Comparison of ENCODE assay signal across 8 cellular contexts in the genomic region with DNA sequence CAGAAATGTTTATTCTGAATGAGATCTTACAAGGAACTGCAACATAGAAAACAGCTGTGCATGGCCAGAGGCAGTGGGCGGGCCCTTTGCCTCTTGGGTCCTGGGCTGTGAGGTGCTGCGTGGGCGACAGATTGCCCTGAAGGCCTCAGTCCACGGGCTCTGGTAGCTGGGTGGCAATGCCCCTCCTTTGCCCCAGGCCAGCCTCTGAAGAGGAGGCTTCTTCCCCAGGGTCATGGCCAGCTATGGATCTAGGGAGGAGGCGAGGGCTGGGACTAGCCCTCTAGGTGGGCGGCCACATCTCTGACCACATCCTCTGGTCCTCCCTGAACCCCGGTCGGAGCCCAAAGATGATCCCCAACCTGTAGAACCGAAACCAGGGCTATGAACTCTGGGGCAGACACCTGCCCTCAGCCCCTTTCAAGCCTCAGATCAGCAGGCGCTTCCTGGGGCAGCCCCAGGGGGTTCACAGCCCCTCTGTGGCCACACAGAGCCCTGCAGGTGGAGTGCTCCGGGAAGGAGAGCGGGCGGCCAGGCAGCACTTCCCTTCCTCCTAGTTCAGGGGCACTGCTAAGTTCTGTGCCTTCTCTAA. TPM values are rescaled to one million over a fixed set of nuclear protein-coding genes. Genes with fewer than 3 reads are reported as not detected.
DNase-seq lines count a peak whose midpoint lies in the region; ATAC-seq and TF ChIP-seq lines count a peak whose summit lies in the region.

No MANE protein-coding gene starts in this region.

- peaks cover 11% of the 10 kb centered on the region for H3K36me3 Mint-ChIP-seq in endodermal cell (ENCODE audit: low read depth)
- H3K36me3 Mint-ChIP-seq in stimulated activated naive CD8-positive, alpha-beta T cell treated with anti-CD3 and anti-CD28 coated beads, Interleukin-15, Interleukin-2, amounts not matched to agents 100 ng/mL and 50 ng/mL, for 24 hours (ENCODE audit: low read depth) = peaks cover 21% of the 10 kb centered on the region
- peaks cover 46% of the 10 kb centered on the region in 2 donors for H3K36me3 Mint-ChIP-seq in CD14-positive monocyte

- no peaks in the 10 kb centered on the region for H3K27me3 Mint-ChIP-seq in endodermal cell (ENCODE audit: insufficient read depth)
- no peaks in the 10 kb centered on the region for H3K27me3 Mint-ChIP-seq in stimulated activated naive CD8-positive, alpha-beta T cell treated with anti-CD3 and anti-CD28 coated beads, Interleukin-15, Interleukin-2, amounts not matched to agents 100 ng/mL and 50 ng/mL, for 24 hours
- H3K27me3 Mint-ChIP-seq in CD14-positive monocyte (ENCODE audit: low read depth in 3 of 3) = peaks cover 0 to 12% (median 6%) of the 10 kb centered on the region in 3 donors

- H3K4me3 Mint-ChIP-seq in endodermal cell (no peak overlapping the region), CD14-positive monocyte (peak overlapping the region in 1 of 2 donors; percentile 46)
- peak overlapping the region; percentile 55 for H3K4me3 Mint-ChIP-seq in stimulated activated naive CD8-positive, alpha-beta T cell treated with anti-CD3 and anti-CD28 coated beads, Interleukin-15, Interleukin-2, amounts not matched to agents 100 ng/mL and 50 ng/mL, for 24 hours

- H3K9me3 Mint-ChIP-seq in endodermal cell = no peaks in the 10 kb centered on the region
- no peaks in the 10 kb centered on the region for H3K9me3 Mint-ChIP-seq in stimulated activated naive CD8-positive, alpha-beta T cell treated with anti-CD3 and anti-CD28 coated beads, Interleukin-15, Interleukin-2, amounts not matched to agents 100 ng/mL and 50 ng/mL, for 24 hours
- H3K9me3 Mint-ChIP-seq in CD14-positive monocyte = peaks cover 0 to 2% (median 0%) of the 10 kb centered on the region in 7 donors

- H3K9ac ChIP-seq in endodermal cell (ENCODE audit: extremely low read depth, low read length, poor library complexity, severe bottlenecking) = no peak overlapping the region

- H3K4me1 Mint-ChIP-seq in endodermal cell = peaks cover 17% of the 10 kb centered on the region
- peaks cover 88% of the 10 kb centered on the region for H3K4me1 Mint-ChIP-seq in stimulated activated naive CD8-positive, alpha-beta T cell treated with anti-CD3 and anti-CD28 coated beads, Interleukin-15, Interleukin-2, amounts not matched to agents 100 ng/mL and 50 ng/mL, for 24 hours (ENCODE audit: low read depth)
- peaks cover 77% of the 10 kb centered on the region for H3K4me1 Mint-ChIP-seq in CD14-positive monocyte

- H3K4me1 ChIP-seq in Peyer's patch = peaks cover 17 to 91% (median 77%) of the 10 kb centered on the region in 4 donors
- H3K4me1 ChIP-seq in endodermal cell (ENCODE audit: control insufficient read depth, insufficient read depth, low read length) = no peaks in the 10 kb centered on the region

- peak; percentile 73 for ATAC-seq in HG02642 (IDR thresholded peaks at IDR 0.05; ENCODE audit: poor library complexity, unreplicated experiment)

- H3K4me3 ChIP-seq in Peyer's patch = peak overlapping the region in 1 of 4 donors; percentile 12
- H3K4me3 ChIP-seq in endodermal cell (ENCODE audit: low read length) = no peak overlapping the region

- intact Hi-C loops in CD14-positive monocyte (cut with micrococcal nuclease) = no loop called here

- no peak for TF ChIP-seq CTCF in Peyer's patch (IDR thresholded peaks at IDR 0.05)
- TF ChIP-seq CTCF in endodermal cell (conservative IDR thresholded peaks at IDR 0.05) = peak; percentile 59
- no peak for TF ChIP-seq CTCF in CD14-positive monocyte (IDR thresholded peaks at IDR 0.05)

- DNase-seq in activated effector memory CD4-positive, alpha-beta T cell treated with anti-CD3 and anti-CD28 coated beads, Interleukin-2, amount 50 U/mL, for 16 hours = peak; percentile 86
- DNase-seq in activated effector memory CD4-positive, alpha-beta T cell treated with Interleukin-2 at 50 U/mL for 16 hours = no peak
- DNase-seq in Peyer's patch = peak in 2 of 3 donors; percentile 87 to 89
- peak; percentile 80 for DNase-seq in endodermal cell
- DNase-seq in CD14-positive monocyte (ENCODE audit: low spot score) = no peak
- DNase-seq in DMS79 (lab: John Stamatoyannopoulos, UW) = no peak

- 72 to 91% methylated on average over 9 to 13 of the region's 13 CpGs for WGBS in endodermal cell (ENCODE audit: insufficient coverage in 1 of 2, insufficient read length in 1 of 2), 2 experiments

- TF ChIP-seq POLR2A in Peyer's patch (IDR thresholded peaks at IDR 0.05) = no peak

- no peak overlapping the region for H3K27ac Mint-ChIP-seq in endodermal cell
- H3K27ac Mint-ChIP-seq in stimulated activated naive CD8-positive, alpha-beta T cell treated with anti-CD3 and anti-CD28 coated beads, Interleukin-15, Interleukin-2, amounts not matched to agents 100 ng/mL and 50 ng/mL, for 24 hours = peak overlapping the region; percentile 89
- H3K27ac Mint-ChIP-seq in CD14-positive monocyte = peak overlapping the region in 3 of 7 donors; percentile 20 to 40 (median 21)

- H3K9me3 ChIP-seq in Peyer's patch (no peaks in the 10 kb centered on the region), endodermal cell (ENCODE audit: control insufficient read depth, low read length) (no peaks in the 10 kb centered on the region)

- H3K27me3 ChIP-seq in Peyer's patch (no peaks in the 10 kb centered on the region), endodermal cell (ENCODE audit: control insufficient read depth, insufficient read depth, low read length, poor library complexity, severe bottlenecking) (no peaks in the 10 kb centered on the region)

- H3K27ac ChIP-seq in Peyer's patch (peak overlapping the region; percentile 51 to 95 (median 88)), endodermal cell (ENCODE audit: low read depth, low read length) (peak overlapping the region; percentile 24)

- H3K36me3 ChIP-seq in Peyer's patch (peaks cover 0 to 19% (median 0%) of the 10 kb centered on the region in 3 donors), endodermal cell (ENCODE audit: control insufficient read depth, insufficient read depth, low read length) (peaks cover 12% of the 10 kb centered on the region)

RNA-seq across cellular contexts. Expression of a gene that starts 6.6 kb away (rescaled TPM):
- total RNA-seq in Peyer's patch (10 to 100 TPM; 25.6 to 78.6 (median 52.1) TPM), endodermal cell (10 to 100 TPM; 11.1 to 12.6 TPM)
- 2.0 TPM for polyA plus RNA-seq in endodermal cell (2013, experiment 1 of 2)
- 1.7 TPM for polyA plus RNA-seq in endodermal cell (2013, experiment 2 of 2)
- polyA plus RNA-seq in CD14-positive monocyte = not detected

RNA-seq across cellular contexts. Expression of a gene that starts 27.3 kb away (rescaled TPM):
- total RNA-seq in Peyer's patch (100 to 1,000 TPM in 2 of 4 donors, 10 to 100 TPM in 2; 56.2 to 185 (median 98.6) TPM), endodermal cell (10 to 100 TPM; 39.7 to 43.8 TPM)
- polyA plus RNA-seq in endodermal cell (2013, experiment 1 of 2) = 33.1 TPM
- 32.7 TPM for polyA plus RNA-seq in endodermal cell (2013, experiment 2 of 2)
- polyA plus RNA-seq in CD14-positive monocyte = 10 to 100 TPM; 30.3 to 48.4 TPM

RNA-seq across cellular contexts. Expression of a gene that starts 40.7 kb away (rescaled TPM):
- total RNA-seq in Peyer's patch = 10 to 100 TPM; 20.3 to 47.0 (median 31.9) TPM
- total RNA-seq in endodermal cell = 10 to 100 TPM; 44.5 to 48.7 TPM
- 48.7 TPM for polyA plus RNA-seq in endodermal cell (2013, experiment 1 of 2)
- 44.3 TPM for polyA plus RNA-seq in endodermal cell (2013, experiment 2 of 2)
- polyA plus RNA-seq in CD14-positive monocyte = 10 to 100 TPM in 1 of 2 donors, 1 to 10 TPM in 1; 9.4 to 10.0 TPM

RNA-seq across cellular contexts. Expression of a gene that starts 48.1 kb away (rescaled TPM):
- total RNA-seq in Peyer's patch (10 to 100 TPM in 3 of 4 donors, 1 to 10 TPM in 1; 3.3 to 34.7 (median 20.3) TPM), endodermal cell (10 to 100 TPM; 24.7 to 32.4 TPM)
- polyA plus RNA-seq in endodermal cell (2013, experiment 1 of 2) = 20.7 TPM
- 18.3 TPM for polyA plus RNA-seq in endodermal cell (2013, experiment 2 of 2)
- polyA plus RNA-seq in CD14-positive monocyte = 10 to 100 TPM in 1 of 2 donors, 1 to 10 TPM in 1; 9.9 to 12.6 TPM

Comparison
In these comparisons a context has a peak if more than half of its experiments do, and no peak if none do; other contexts are left out.
1. DNase-seq: peak in activated effector memory CD4-positive, alpha-beta T cell treated with anti-CD3 and anti-CD28 coated beads, Interleukin-2, amount 50 U/mL, for 16 hours (single experiment), Peyer's patch (2 of 3) and endodermal cell (single experiment); none in activated effector memory CD4-positive, alpha-beta T cell treated with Interleukin-2 at 50 U/mL for 16 hours (single experiment), CD14-positive monocyte (single experiment) and DMS79 (single experiment).